ENCODE assay signal across 12 cellular contexts in genomic region chr6:150038202-150038830, GRCh38. TPM values are rescaled to one million over a fixed set of nuclear protein-coding genes. Genes with fewer than 3 reads are reported as not detected.
DNase-seq lines count a peak whose midpoint lies in the region; ATAC-seq and TF ChIP-seq lines count a peak whose summit lies in the region.
"Had no signal": no experiment of that assay in that cellular context is flagged by ENCODE, and none has a peak within 500 bp of the region (broad histone marks: within the 10 kb centered on the region; RNA-seq: fewer than 3 reads in every experiment).

No MANE protein-coding gene starts in this region.

- no peak overlapping the region for H3K27ac Mint-ChIP-seq in CD8-positive, alpha-beta T cell
- H3K27ac Mint-ChIP-seq in neural crest cell (ENCODE audit: unreplicated experiment), result no peak overlapping the region

- intact Hi-C loops in CD8-positive, alpha-beta T cell (cut with DNase I, micrococcal nuclease), result no loop called here
- intact Hi-C loops in esophagus squamous epithelium (cut with DNase I), result no loop called here

- H3K27me3 ChIP-seq in CD8-positive, alpha-beta T cell (ENCODE audit: insufficient read depth, low read length), result peaks cover 32% of the 10 kb centered on the region
- H3K27me3 ChIP-seq in HUES6 (ENCODE audit: control insufficient read depth, insufficient read depth, low read length) (peaks cover 98% of the 10 kb centered on the region), esophagus squamous epithelium (peaks cover 13 to 91% (median 23%) of the 10 kb centered on the region in 4 donors)

- no peak for DNase-seq in CD8-positive, alpha-beta T cell
- DNase-seq in esophagus squamous epithelium (lab: John Stamatoyannopoulos, UW) (no peak), neural crest cell (ENCODE audit: low read depth, low spot score) (no peak), H4 (ENCODE audit: low spot score) (no peak), MV-4-11 (lab: John Stamatoyannopoulos, UW) (no peak), NCI-H1092 treated with DMSO at 0.1 percent for 48 hours (lab: John Stamatoyannopoulos, UW) (no peak), DMS114 treated with DMSO at 0.1 percent for 48 hours (lab: John Stamatoyannopoulos, UW; ENCODE audit: unreplicated experiment) (no peak)
- DNase-seq: uterus had no signal

- H3K4me1 Mint-ChIP-seq in CD8-positive, alpha-beta T cell (ENCODE audit: low read depth), result peaks cover 11% of the 10 kb centered on the region
- H3K4me1 Mint-ChIP-seq in neural crest cell, result peaks cover 14% of the 10 kb centered on the region

- peak overlapping the region; percentile 30 for H3K4me3 ChIP-seq in CD8-positive, alpha-beta T cell (ENCODE audit: low read depth, low read length)
- H3K4me3 ChIP-seq in HUES6 (ENCODE audit: low read depth, low read length) (peak overlapping the region; percentile 52), esophagus squamous epithelium (peak overlapping the region in 3 of 4 donors; percentile 3 to 56 (median 24))
- H3K4me3 ChIP-seq: GM12878 had no signal

- H3K4me1 ChIP-seq in CD8-positive, alpha-beta T cell (ENCODE audit: insufficient read depth, low read length), result peaks cover 12% of the 10 kb centered on the region
- H3K4me1 ChIP-seq in HUES6 (ENCODE audit: control insufficient read depth, insufficient read depth, low read length), result no peaks in the 10 kb centered on the region; the same call in 1 of the 2 replicates
- peaks cover 10 to 15% (median 13%) of the 10 kb centered on the region in 3 donors for H3K4me1 ChIP-seq in esophagus squamous epithelium

- H3K27ac ChIP-seq in CD8-positive, alpha-beta T cell (ENCODE audit: low read depth, low read length), result no peak overlapping the region
- no peak overlapping the region for H3K27ac ChIP-seq in HUES6 (ENCODE audit: low read depth, low read length)
- no peak overlapping the region for H3K27ac ChIP-seq in esophagus squamous epithelium
- H3K27ac ChIP-seq: uterus had no signal

- H3K4me3 Mint-ChIP-seq in CD8-positive, alpha-beta T cell, result no peak overlapping the region
- H3K4me3 Mint-ChIP-seq in neural crest cell, result peak overlapping the region; percentile 10

- H3K27me3 Mint-ChIP-seq in CD8-positive, alpha-beta T cell (ENCODE audit: low read depth), result peaks cover 72% of the 10 kb centered on the region
- peaks cover 98% of the 10 kb centered on the region for H3K27me3 Mint-ChIP-seq in neural crest cell (ENCODE audit: low read depth)

- no peak overlapping the region for H3K9ac ChIP-seq in HUES6 (ENCODE audit: low read length)

- POLR2A ChIA-PET in CD8-positive, alpha-beta T cell (lab: Charles Lee), result no interaction called here

- 8 to 19% methylated on average over 16 to 19 of the region's 21 CpGs for WGBS in esophagus squamous epithelium, 2 donors

- ATAC-seq in CD8-positive, alpha-beta T cell, result no peak
- ATAC-seq: GM12878 had no signal

- no peaks in the 10 kb centered on the region for H3K36me3 Mint-ChIP-seq in CD8-positive, alpha-beta T cell
- peaks cover 6% of the 10 kb centered on the region for H3K36me3 Mint-ChIP-seq in neural crest cell (ENCODE audit: low read depth)

- H3K9me3 Mint-ChIP-seq in CD8-positive, alpha-beta T cell, result no peaks in the 10 kb centered on the region
- H3K9me3 Mint-ChIP-seq in neural crest cell, result no peaks in the 10 kb centered on the region

- no peak for TF ChIP-seq CTCF in CD8-positive, alpha-beta T cell (IDR thresholded peaks at IDR 0.05)
- TF ChIP-seq CTCF in esophagus squamous epithelium (IDR thresholded peaks at IDR 0.05), result peak in 1 of 6 experiments; percentile 25
- no peak for TF ChIP-seq CTCF in neural crest cell (conservative IDR thresholded peaks at IDR 0.05)

- CTCF ChIA-PET in CD8-positive, alpha-beta T cell (lab: Charles Lee), result no interaction called here

- no peaks in the 10 kb centered on the region for H3K36me3 ChIP-seq in CD8-positive, alpha-beta T cell (ENCODE audit: insufficient read depth, low read length)
- H3K36me3 ChIP-seq in HUES6 (ENCODE audit: control insufficient read depth, insufficient read depth, low read length) (no peaks in the 10 kb centered on the region), esophagus squamous epithelium (no peaks in the 10 kb centered on the region)
- H3K36me3 ChIP-seq: uterus had no signal

- no peak for TF ChIP-seq POLR2A in esophagus squamous epithelium (IDR thresholded peaks at IDR 0.05)

- no peaks in the 10 kb centered on the region for H3K9me3 ChIP-seq in CD8-positive, alpha-beta T cell (ENCODE audit: low read length)
- H3K9me3 ChIP-seq in HUES6 (ENCODE audit: control insufficient read depth, insufficient read depth, low read depth, low read length) (no peaks in the 10 kb centered on the region), esophagus squamous epithelium (no peaks in the 10 kb centered on the region)
- H3K9me3 ChIP-seq: uterus had no signal

RNA-seq across cellular contexts. Expression of gene RAET1L, which starts 13.0 kb away (rescaled TPM):
- not detected for total RNA-seq in CD8-positive, alpha-beta T cell
- 10 to 100 TPM; 14.5 to 99.5 (median 62.5) TPM for total RNA-seq in esophagus squamous epithelium
- not detected in 2 replicates for total RNA-seq in neural crest cell
- total RNA-seq in H4 (2014; rRNA removed; shearing (Covaris generic)), result 0.14 TPM in 1 of 2 replicates, not detected in the other
- total RNA-seq: cerebellum, GM12878, LHCN-M2, uterus had no signal

RNA-seq across cellular contexts. Expression of gene ULBP3, which starts 30.6 kb away (rescaled TPM):
- total RNA-seq in CD8-positive, alpha-beta T cell, result 1 to 10 TPM; 1.5 to 1.8 TPM
- total RNA-seq in esophagus squamous epithelium (1 to 10 TPM; 2.1 to 5.0 (median 3.3) TPM), neural crest cell (16.4 and 17.5 TPM in 2 replicates)
- total RNA-seq in H4 (2014; rRNA removed; shearing (Covaris generic)), result 7.6 and 8.5 TPM in 2 replicates
- total RNA-seq: GM12878 had no signal

Comparison
In these comparisons a context has a peak if more than half of its experiments do, and no peak if none do; other contexts are left out.
1. RNA of gene RAET1L, which starts 13.0 kb away (total RNA-seq): 14.5 to 99.5 TPM in esophagus squamous epithelium; not detected in CD8-positive, alpha-beta T cell, not detected in neural crest cell and 0.14 TPM in H4; every median in the first group is over 10 times any median in the second.
2. Peak in every context shown above with its lines, with median percentiles within 50 percentile points of each other: H3K4me3 ChIP-seq.